In genomic region chr17:37047631-37048104, GRCh38 we compare ENCODE assay signal across 9 cellular contexts.
A peak's percentile ranks its signal among the peaks of the same experiment; 100 is the strongest.
DNase-seq lines count a peak whose midpoint lies in the region; ATAC-seq and TF ChIP-seq lines count a peak whose summit lies in the region.
"Had no signal": no experiment of that assay in that cellular context is flagged by ENCODE, and none has a peak within 500 bp of the region (broad histone marks: within the 10 kb centered on the region; RNA-seq: fewer than 3 reads in every experiment).

No MANE protein-coding gene starts in this region.

- H3K9me3 Mint-ChIP-seq in activated T-helper 1 cell treated with anti-CD3 and anti-CD28 coated beads, Interleukin-12 subunit alpha, Interleukin-12 subunit beta, Interleukin-2, Interleukin-4 antibody, amounts not matched to agents 30 ng/mL and 10 ng/mL and 1 ng/mL, durations not matched to agents 14 hours and 24 hours and 36 hours = no peaks in the 10 kb centered on the region
- H3K9me3 Mint-ChIP-seq in neural crest cell = no peaks in the 10 kb centered on the region
- H3K9me3 Mint-ChIP-seq in stimulated activated naive CD8-positive, alpha-beta T cell treated with anti-CD3 and anti-CD28 coated beads, Interleukin-15, Interleukin-2, amounts not matched to agents 100 ng/mL and 50 ng/mL, for 24 hours = no peaks in the 10 kb centered on the region
- H3K9me3 Mint-ChIP-seq: dendritic cell treated with granulocyte-macrophage colony-stimulating factor and Interleukin-4, amounts not matched to agents 40 ng/mL and 50 ng/mL, for 4 days had no signal

- TF ChIP-seq CTCF in Loucy (conservative IDR thresholded peaks at IDR 0.05; ENCODE audit: low read length) (peak; percentile 95), fibroblast of pulmonary artery (IDR thresholded peaks at IDR 0.05; ENCODE audit: low read length, missing control alignments) (peak; percentile 90), neural crest cell (conservative IDR thresholded peaks at IDR 0.05) (peak; percentile 97)

- no peaks in the 10 kb centered on the region for H3K27me3 ChIP-seq in Loucy (ENCODE audit: insufficient read depth, low read length, poor library complexity, severe bottlenecking)

- intact Hi-C loops in activated T-helper 1 cell treated with anti-CD3 and anti-CD28 coated beads, Interleukin-12 subunit alpha, Interleukin-12 subunit beta, Interleukin-2, Interleukin-4 antibody, amounts not matched to agents 30 ng/mL and 10 ng/mL and 1 ng/mL, durations not matched to agents 14 hours and 24 hours and 36 hours (cut with micrococcal nuclease) = loop anchor here (1.0 to 10.0 kb wide), 3 partner anchors 98 to 418 kb away; no protein-coding TSS in a partner anchor

- H3K36me3 ChIP-seq in Loucy (ENCODE audit: insufficient read depth, low read length) = peaks cover 27% of the 10 kb centered on the region; the same call in 1 of the 2 replicates

- H3K4me1 Mint-ChIP-seq in activated T-helper 1 cell treated with anti-CD3 and anti-CD28 coated beads, Interleukin-12 subunit alpha, Interleukin-12 subunit beta, Interleukin-2, Interleukin-4 antibody, amounts not matched to agents 30 ng/mL and 10 ng/mL and 1 ng/mL, durations not matched to agents 14 hours and 24 hours and 36 hours (ENCODE audit: low read depth) = peaks cover 15% of the 10 kb centered on the region
- peaks cover 36% of the 10 kb centered on the region for H3K4me1 Mint-ChIP-seq in neural crest cell
- peaks cover 9% of the 10 kb centered on the region for H3K4me1 Mint-ChIP-seq in stimulated activated naive CD8-positive, alpha-beta T cell treated with anti-CD3 and anti-CD28 coated beads, Interleukin-15, Interleukin-2, amounts not matched to agents 100 ng/mL and 50 ng/mL, for 24 hours (ENCODE audit: low read depth)

- no peak for ATAC-seq in HG02571 (IDR thresholded peaks at IDR 0.05; ENCODE audit: unreplicated experiment)

- no peak overlapping the region for H3K4me2 ChIP-seq in Loucy (ENCODE audit: low read depth, low read length, poor library complexity, severe bottlenecking)

- no peak overlapping the region for H3K4me3 Mint-ChIP-seq in activated T-helper 1 cell treated with anti-CD3 and anti-CD28 coated beads, Interleukin-12 subunit alpha, Interleukin-12 subunit beta, Interleukin-2, Interleukin-4 antibody, amounts not matched to agents 30 ng/mL and 10 ng/mL and 1 ng/mL, durations not matched to agents 14 hours and 24 hours and 36 hours
- no peak overlapping the region for H3K4me3 Mint-ChIP-seq in neural crest cell
- no peak overlapping the region for H3K4me3 Mint-ChIP-seq in stimulated activated naive CD8-positive, alpha-beta T cell treated with anti-CD3 and anti-CD28 coated beads, Interleukin-15, Interleukin-2, amounts not matched to agents 100 ng/mL and 50 ng/mL, for 24 hours
- H3K4me3 Mint-ChIP-seq: dendritic cell treated with granulocyte-macrophage colony-stimulating factor and Interleukin-4, amounts not matched to agents 40 ng/mL and 50 ng/mL, for 4 days had no signal

- H3K9ac ChIP-seq in Loucy (ENCODE audit: low read depth, low read length, poor library complexity, severe bottlenecking) = no peak overlapping the region

- H3K79me2 ChIP-seq in Loucy (ENCODE audit: insufficient read depth, low read length) = no peaks in the 10 kb centered on the region

- H3K9me3 ChIP-seq in Loucy (ENCODE audit: insufficient read depth, low read depth, low read length) = no peaks in the 10 kb centered on the region

- no peaks in the 10 kb centered on the region for H4K20me1 ChIP-seq in Loucy (ENCODE audit: insufficient read depth, low read length, poor library complexity, severe bottlenecking)

- peak overlapping the region; percentile 4 for H3K27ac Mint-ChIP-seq in activated T-helper 1 cell treated with anti-CD3 and anti-CD28 coated beads, Interleukin-12 subunit alpha, Interleukin-12 subunit beta, Interleukin-2, Interleukin-4 antibody, amounts not matched to agents 30 ng/mL and 10 ng/mL and 1 ng/mL, durations not matched to agents 14 hours and 24 hours and 36 hours
- H3K27ac Mint-ChIP-seq in neural crest cell (ENCODE audit: unreplicated experiment) = no peak overlapping the region
- H3K27ac Mint-ChIP-seq in stimulated activated naive CD8-positive, alpha-beta T cell treated with anti-CD3 and anti-CD28 coated beads, Interleukin-15, Interleukin-2, amounts not matched to agents 100 ng/mL and 50 ng/mL, for 24 hours = peak overlapping the region; percentile 22
- H3K27ac Mint-ChIP-seq: dendritic cell treated with granulocyte-macrophage colony-stimulating factor and Interleukin-4, amounts not matched to agents 40 ng/mL and 50 ng/mL, for 4 days had no signal

- no peaks in the 10 kb centered on the region for H3K27me3 Mint-ChIP-seq in activated T-helper 1 cell treated with anti-CD3 and anti-CD28 coated beads, Interleukin-12 subunit alpha, Interleukin-12 subunit beta, Interleukin-2, Interleukin-4 antibody, amounts not matched to agents 30 ng/mL and 10 ng/mL and 1 ng/mL, durations not matched to agents 14 hours and 24 hours and 36 hours (ENCODE audit: insufficient read depth)
- no peaks in the 10 kb centered on the region for H3K27me3 Mint-ChIP-seq in neural crest cell (ENCODE audit: low read depth)
- H3K27me3 Mint-ChIP-seq in stimulated activated naive CD8-positive, alpha-beta T cell treated with anti-CD3 and anti-CD28 coated beads, Interleukin-15, Interleukin-2, amounts not matched to agents 100 ng/mL and 50 ng/mL, for 24 hours = no peaks in the 10 kb centered on the region
- H3K27me3 Mint-ChIP-seq: dendritic cell treated with granulocyte-macrophage colony-stimulating factor and Interleukin-4, amounts not matched to agents 40 ng/mL and 50 ng/mL, for 4 days had no signal

- H3F3A ChIP-seq in Loucy (ENCODE audit: low read depth) = no peaks in the 10 kb centered on the region

- DNase-seq in DMS79 (lab: John Stamatoyannopoulos, UW) = peak; percentile 6
- peak; percentile 75 for DNase-seq in RPMI8226
- DNase-seq in activated T-helper 1 cell treated with anti-CD3 and anti-CD28 coated beads, Interleukin-12 subunit alpha, Interleukin-12 subunit beta, Interleukin-2, Interleukin-4 antibody, amounts not matched to agents 30 ng/mL and 10 ng/mL and 1 ng/mL, durations not matched to agents 14 hours and 24 hours and 36 hours (ENCODE audit: low spot score) = peak; percentile 69
- DNase-seq in fibroblast of pulmonary artery (ENCODE audit: low read depth) = peak; percentile 88
- DNase-seq in neural crest cell (ENCODE audit: low read depth, low spot score) = peak; percentile 86

- no peaks in the 10 kb centered on the region for H3K9me2 ChIP-seq in Loucy (replicated peaks; ENCODE audit: low read depth, low read length)

- peaks cover 7% of the 10 kb centered on the region for H3K36me3 Mint-ChIP-seq in activated T-helper 1 cell treated with anti-CD3 and anti-CD28 coated beads, Interleukin-12 subunit alpha, Interleukin-12 subunit beta, Interleukin-2, Interleukin-4 antibody, amounts not matched to agents 30 ng/mL and 10 ng/mL and 1 ng/mL, durations not matched to agents 14 hours and 24 hours and 36 hours (ENCODE audit: low read depth)
- H3K36me3 Mint-ChIP-seq in neural crest cell (ENCODE audit: low read depth) = no peaks in the 10 kb centered on the region
- H3K36me3 Mint-ChIP-seq in stimulated activated naive CD8-positive, alpha-beta T cell treated with anti-CD3 and anti-CD28 coated beads, Interleukin-15, Interleukin-2, amounts not matched to agents 100 ng/mL and 50 ng/mL, for 24 hours (ENCODE audit: low read depth) = peaks cover 25% of the 10 kb centered on the region

- no peak overlapping the region for H3K4me3 ChIP-seq in Loucy (ENCODE audit: low read length, poor library complexity, severe bottlenecking)
- H3K4me3 ChIP-seq in fibroblast of pulmonary artery (replicated peaks; ENCODE audit: low read depth, low read length) = no peak overlapping the region

- peaks cover 16% of the 10 kb centered on the region for H3K4me1 ChIP-seq in Loucy (ENCODE audit: insufficient read depth, low read length, poor library complexity, severe bottlenecking)

- no peak overlapping the region for H2AFZ ChIP-seq in Loucy (ENCODE audit: low read length)

Comparison
In these comparisons a context has a peak if more than half of its experiments do, and no peak if none do; other contexts are left out.
1. DNase-seq: peak in every context shown above with its lines; median percentile 88 in fibroblast of pulmonary artery; 86 in neural crest cell; 75 in RPMI8226; 69 in activated T-helper 1 cell treated with anti-CD3 and anti-CD28 coated beads, Interleukin-12 subunit alpha, Interleukin-12 subunit beta, Interleukin-2, Interleukin-4 antibody, amounts not matched to agents 30 ng/mL and 10 ng/mL and 1 ng/mL, durations not matched to agents 14 hours and 24 hours and 36 hours; 6 in DMS79.